ENCODE assay signal across 12 cellular contexts in genomic region chr2:109185801-109186570, GRCh38. TPM values are rescaled to one million over a fixed set of nuclear protein-coding genes. Genes with fewer than 3 reads are reported as not detected.
A peak's percentile ranks its signal among the peaks of the same experiment; 100 is the strongest.
DNase-seq lines count a peak whose midpoint lies in the region; ATAC-seq and TF ChIP-seq lines count a peak whose summit lies in the region.
"Had no signal": no experiment of that assay in that cellular context is flagged by ENCODE, and none has a peak within 500 bp of the region (broad histone marks: within the 10 kb centered on the region; RNA-seq: fewer than 3 reads in every experiment).

No MANE protein-coding gene starts in this region.

- ATAC-seq in GM18511 (IDR thresholded peaks at IDR 0.05; ENCODE audit: unreplicated experiment): no peak

- H2BK120ac ChIP-seq in neuronal stem cell (ENCODE audit: low read depth, low read length): no peak overlapping the region

- no peak overlapping the region for H3K4me3 Mint-ChIP-seq in Calu3 (ENCODE audit: low read depth, unreplicated experiment)

- H3K4me3 ChIP-seq in WI38 (ENCODE audit: low read depth, low read length) (0 out of 2 replicates have a peak overlapping the region, but pooled peaks have one; percentile 10), foreskin fibroblast (ENCODE audit: low read depth in 1 of 2, low read length in 2 of 2) (no peak overlapping the region), neuronal stem cell (ENCODE audit: low read length in 2 of 2) (no peak overlapping the region)

- no peaks in the 10 kb centered on the region for H3K9me3 Mint-ChIP-seq in Calu3 (ENCODE audit: low read depth, unreplicated experiment)

- no peaks in the 10 kb centered on the region for H3K79me1 ChIP-seq in neuronal stem cell (ENCODE audit: low read depth, low read length)

- no peaks in the 10 kb centered on the region for H3K36me3 Mint-ChIP-seq in Calu3 (ENCODE audit: insufficient read depth, unreplicated experiment)

- H2BK12ac ChIP-seq in neuronal stem cell (ENCODE audit: low read length): no peak overlapping the region

- intact Hi-C loops in Calu3 (cut with micrococcal nuclease; ENCODE audit: unreplicated experiment): no loop called here

- peak; percentile 56 for DNase-seq in A172 (ENCODE audit: low spot score)
- DNase-seq in foreskin fibroblast: peak; percentile 84 to 85
- no peak for DNase-seq in neuronal stem cell (ENCODE audit: low spot score)
- no peak for DNase-seq in DMS79 treated with DMSO at 0.1 percent for 48 hours (lab: John Stamatoyannopoulos, UW)
- DNase-seq in Calu3: no peak
- DNase-seq in NCI-H2107 (lab: John Stamatoyannopoulos, UW): no peak
- DNase-seq: activated T-cell treated with anti-CD3 and anti-CD28 coated beads, Interleukin-2, amount 50 U/mL, for 48 hours; AML-193; T1000; trophoblast cell had no signal

- H3K18ac ChIP-seq in neuronal stem cell (ENCODE audit: low read length): peak overlapping the region; percentile 53

- no peaks in the 10 kb centered on the region for H3K27me3 ChIP-seq in neuronal stem cell (ENCODE audit: control insufficient read depth in 3 of 3, insufficient read depth in 3 of 3, low read depth in 1 of 3, low read length in 3 of 3)

- no peak overlapping the region for H3K14ac ChIP-seq in neuronal stem cell (ENCODE audit: low read length)

- H3K9me3 ChIP-seq in neuronal stem cell (replicated peaks in 1 of 2; ENCODE audit: control insufficient read depth in 2 of 2, insufficient read depth in 1 of 2, low read depth in 1 of 2, low read length in 2 of 2): no peaks in the 10 kb centered on the region

- H3K4ac ChIP-seq in neuronal stem cell (ENCODE audit: low read length): peak overlapping the region; percentile 55

- CTCF ChIA-PET in Calu3 (lab: Charles Lee): interaction anchor here (1.0 kb wide), 1 partner anchor 28 kb away, joined by 3 read pairs; no protein-coding TSS in a partner anchor

- no peak overlapping the region for H2BK15ac ChIP-seq in neuronal stem cell (ENCODE audit: low read length)

- no TSS peak for BruUV-seq in Calu3 (replicated peaks; lab: Mats Ljungman, UMichigan)

- peaks cover 96% of the 10 kb centered on the region for H3K27me3 Mint-ChIP-seq in Calu3 (ENCODE audit: unreplicated experiment)

- H2AFZ ChIP-seq in neuronal stem cell (ENCODE audit: low read length): no peak overlapping the region

- no peak overlapping the region for H4K8ac ChIP-seq in neuronal stem cell (ENCODE audit: low read depth, low read length)

- TF ChIP-seq CTCF in WI38 (IDR thresholded peaks at IDR 0.05; ENCODE audit: low read depth, low read length): no peak
- no peak for TF ChIP-seq CTCF in foreskin fibroblast (IDR thresholded peaks at IDR 0.05; ENCODE audit: low read depth, low read length)
- no peak for TF ChIP-seq CTCF in Calu3 (IDR thresholded peaks at IDR 0.05; ENCODE audit: unreplicated experiment)

- H3K4me1 Mint-ChIP-seq in Calu3 (ENCODE audit: low read depth, unreplicated experiment): no peaks in the 10 kb centered on the region

- no peak overlapping the region for H4K91ac ChIP-seq in neuronal stem cell (ENCODE audit: low read depth, low read length, poor library complexity)

- H2AK5ac ChIP-seq in neuronal stem cell (ENCODE audit: low read depth, low read length): no peak overlapping the region

- H3K4me2 ChIP-seq in neuronal stem cell (ENCODE audit: insufficient read depth, low read length, poor library complexity, severe bottlenecking): no peak overlapping the region

- H3K27ac Mint-ChIP-seq in Calu3 (ENCODE audit: unreplicated experiment): no peak overlapping the region

- no CpG with 5 or more reads among the region's 16 CpGs for WGBS in neuronal stem cell (ENCODE audit: extremely low coverage in 2 of 2, insufficient read length in 2 of 2, insufficient replicate concordance in 1 of 2), 2 donors

- H2BK5ac ChIP-seq in neuronal stem cell (ENCODE audit: low read length): no peak overlapping the region

- no peak overlapping the region for H3K27ac ChIP-seq in neuronal stem cell (replicated peaks; ENCODE audit: low read length)

- H3K36me3 ChIP-seq in neuronal stem cell (replicated peaks in 1 of 2; ENCODE audit: control insufficient read depth in 2 of 2, insufficient read depth in 2 of 2, low read length in 2 of 2): no peaks in the 10 kb centered on the region

- no peak overlapping the region for H3K9ac ChIP-seq in neuronal stem cell (ENCODE audit: low read depth, low read length, poor library complexity)

- H3K4me1 ChIP-seq in neuronal stem cell (ENCODE audit: control insufficient read depth in 2 of 2, insufficient read depth in 1 of 2, low read depth in 1 of 2, low read length in 2 of 2): no peaks in the 10 kb centered on the region

- no peak overlapping the region for H3K23ac ChIP-seq in neuronal stem cell (ENCODE audit: low read depth, low read length, poor library complexity)

RNA-seq across cellular contexts. Expression of gene SH3RF3, which starts 57.0 kb away (rescaled TPM):
- total RNA-seq in A172 (2014; rRNA removed; shearing (Covaris generic)): 2.1 and 3.6 TPM in 2 replicates
- 0.07 TPM for polyA plus RNA-seq in neuronal stem cell (2013, experiment 1 of 2)
- polyA plus RNA-seq in neuronal stem cell (2013, experiment 2 of 2): 0.08 TPM
- 0.17 and 0.29 TPM in 2 replicates for total RNA-seq in Calu3 (2022)

Comparison
In these comparisons a context has a peak if more than half of its experiments do, and no peak if none do; other contexts are left out.
1. DNase-seq: peak in A172 (single experiment) and foreskin fibroblast (2 of 2); none in neuronal stem cell (single experiment), DMS79 treated with DMSO at 0.1 percent for 48 hours (single experiment), Calu3 (single experiment) and NCI-H2107 (single experiment).